Comparison of ENCODE assay signal across 14 cellular contexts in genomic region chr1:51420867-51421627, GRCh38.
DNase-seq lines count a peak whose midpoint lies in the region; ATAC-seq and TF ChIP-seq lines count a peak whose summit lies in the region.
"Had no signal": no experiment of that assay in that cellular context is flagged by ENCODE, and none has a peak within 500 bp of the region (broad histone marks: within the 10 kb centered on the region; RNA-seq: fewer than 3 reads in every experiment).

No MANE protein-coding gene starts in this region.

- peak; percentile 27 for TF ChIP-seq RAD21 in neural cell (conservative IDR thresholded peaks at IDR 0.05)

- peak overlapping the region; percentile 85 for H3K4me2 ChIP-seq in neural cell (ENCODE audit: low read length)

- CTCF ChIA-PET in HEK293 (lab: Yijun Ruan, JAX): interaction anchor here (0.6 to 1.0 kb wide), 3 partner anchors 26 to 187 kb away, joined by 3 to 4 read pairs (median 3); no protein-coding TSS in a partner anchor

- H3K4me3 ChIP-seq in HEK293 (ENCODE audit: low read depth, low read length): no peak overlapping the region
- H3K4me3 ChIP-seq in neural cell (ENCODE audit: low read length): peak overlapping the region; percentile 74
- no peak overlapping the region for H3K4me3 ChIP-seq in psoas muscle
- H3K4me3 ChIP-seq: tibial artery had no signal

- TF ChIP-seq EP300 in neural cell (conservative IDR thresholded peaks at IDR 0.05; ENCODE audit: poor library complexity, severe bottlenecking): no peak

- WGBS in psoas muscle, 3 donors: 80 to 85% (median 84%) methylated on average over 2 of the region's 2 CpGs

- ATAC-seq in GM18519 (IDR thresholded peaks at IDR 0.05; ENCODE audit: low FRiP score, unreplicated experiment) (no peak), psoas muscle (no peak)

- POLR2A ChIA-PET in HEK293 (lab: Yijun Ruan, JAX): no interaction called here

- peaks cover 8% of the 10 kb centered on the region for H3K4me1 Mint-ChIP-seq in dendritic cell treated with granulocyte-macrophage colony-stimulating factor and Interleukin-4, amounts not matched to agents 40 ng/mL and 50 ng/mL, for 4 days (ENCODE audit: low read depth)

- peaks cover 52% of the 10 kb centered on the region for H3K79me2 ChIP-seq in neural cell (replicated peaks; ENCODE audit: insufficient read depth, low read length)

- no peak for TF ChIP-seq CTCF in HEK293 (tag by site-specific recombination; IDR thresholded peaks at IDR 0.05)
- no peak for TF ChIP-seq CTCF in neural cell (IDR thresholded peaks at IDR 0.05; ENCODE audit: poor library complexity, severe bottlenecking)
- TF ChIP-seq CTCF in psoas muscle (IDR thresholded peaks at IDR 0.05): no peak

- H3K4me1 ChIP-seq in HEK293 (ENCODE audit: control insufficient read depth, insufficient read depth, low read length) (0 out of 2 replicates have a peak, but pooled peaks cover 4% of the 10 kb centered on the region), psoas muscle (peaks cover 29% of the 10 kb centered on the region)

- no peaks in the 10 kb centered on the region for H3K9me3 ChIP-seq in HEK293 (ENCODE audit: control insufficient read depth, insufficient read depth, low read depth, low read length)
- H3K9me3 ChIP-seq in neural cell (ENCODE audit: low read length): no peaks in the 10 kb centered on the region
- H3K9me3 ChIP-seq in psoas muscle: no peaks in the 10 kb centered on the region
- H3K9me3 ChIP-seq: tibial artery had no signal

- no peaks in the 10 kb centered on the region for H3F3A ChIP-seq in neural cell (ENCODE audit: insufficient read depth, low read length, poor library complexity, severe bottlenecking)

- no peaks in the 10 kb centered on the region for H3K27me3 ChIP-seq in neural cell (ENCODE audit: insufficient read depth, low read depth, low read length)
- H3K27me3 ChIP-seq in psoas muscle (ENCODE audit: insufficient read depth in 3 of 3, low read length in 2 of 3): no peaks in the 10 kb centered on the region
- H3K27me3 ChIP-seq: tibial artery had no signal

- H3K27ac ChIP-seq in HEK293 (ENCODE audit: extremely low read depth, low read depth, low read length) (no peak overlapping the region), neural cell (ENCODE audit: low read length) (peak overlapping the region; percentile 79), psoas muscle (no peak overlapping the region)
- H3K27ac ChIP-seq: 22Rv1, RWPE1 had no signal

- H3K36me3 ChIP-seq in HEK293 (ENCODE audit: control insufficient read depth in 2 of 2, insufficient read depth in 1 of 2, low read length in 2 of 2) (peaks cover 0 to 22% of the 10 kb centered on the region in 2 experiments; a peak in 1 of 3 replicates), neural cell (ENCODE audit: insufficient read depth, low read length) (no peaks in the 10 kb centered on the region), psoas muscle (ENCODE audit: insufficient read depth in 1 of 2, low read depth in 1 of 2) (peaks cover 0 to 40% of the 10 kb centered on the region in 2 donors)

- no peak overlapping the region for H3K4me3 Mint-ChIP-seq in dendritic cell treated with granulocyte-macrophage colony-stimulating factor and Interleukin-4, amounts not matched to agents 40 ng/mL and 50 ng/mL, for 4 days
- H3K4me3 Mint-ChIP-seq: effector memory CD8-positive, alpha-beta T cell had no signal

- peak overlapping the region; percentile 81 for H2AFZ ChIP-seq in neural cell (ENCODE audit: low read depth, low read length)

- H3K27ac Mint-ChIP-seq in dendritic cell treated with granulocyte-macrophage colony-stimulating factor and Interleukin-4, amounts not matched to agents 40 ng/mL and 50 ng/mL, for 4 days: peak overlapping the region; percentile 41

- peaks cover 84% of the 10 kb centered on the region for H3K36me3 Mint-ChIP-seq in dendritic cell treated with granulocyte-macrophage colony-stimulating factor and Interleukin-4, amounts not matched to agents 40 ng/mL and 50 ng/mL, for 4 days (ENCODE audit: low read depth)

- H3K9ac ChIP-seq in neural cell (ENCODE audit: low read length): peak overlapping the region; percentile 72

- H3K27me3 Mint-ChIP-seq in dendritic cell treated with granulocyte-macrophage colony-stimulating factor and Interleukin-4, amounts not matched to agents 40 ng/mL and 50 ng/mL, for 4 days: no peaks in the 10 kb centered on the region
- H3K27me3 Mint-ChIP-seq: effector memory CD8-positive, alpha-beta T cell had no signal

- DNase-seq in DMS 273 (lab: John Stamatoyannopoulos, UW; ENCODE audit: unreplicated experiment): peak; percentile 41
- no peak for DNase-seq in DMS 273 treated with DMSO at 0.1 percent for 48 hours (lab: John Stamatoyannopoulos, UW)
- DNase-seq in psoas muscle: no peak
- DNase-seq in HK-2 (ENCODE audit: unreplicated experiment): no peak
- DNase-seq: effector memory CD8-positive, alpha-beta T cell; GF-D8; stimulated activated CD4-positive, alpha-beta T cell treated with anti-CD3 and anti-CD28 coated beads, Interleukin-1b, Interleukin-23, amount 100 ng/mL, for 48 hours; tibial artery had no signal

- H3K9me2 ChIP-seq in neural cell (ENCODE audit: insufficient read depth, low read length): no peaks in the 10 kb centered on the region

- intact Hi-C loops in dendritic cell treated with granulocyte-macrophage colony-stimulating factor and Interleukin-4, amounts not matched to agents 40 ng/mL and 50 ng/mL, for 4 days (cut with micrococcal nuclease): no loop called here
- intact Hi-C loops in psoas muscle (cut with DNase I): loop anchor here in 1 of 2 donors (10.0 kb wide), 1 partner anchor 254 kb away; no protein-coding TSS in a partner anchor

- no peaks in the 10 kb centered on the region for H3K9me3 Mint-ChIP-seq in dendritic cell treated with granulocyte-macrophage colony-stimulating factor and Interleukin-4, amounts not matched to agents 40 ng/mL and 50 ng/mL, for 4 days
- H3K9me3 Mint-ChIP-seq: effector memory CD8-positive, alpha-beta T cell had no signal

- H4K20me1 ChIP-seq in neural cell (ENCODE audit: insufficient read depth): no peaks in the 10 kb centered on the region

TF ChIP-seq in HEK293, 187 proteins besides CTCF, POLR2A, EP300 and RAD21:
- TF ChIP-seq ELK4 (IDR thresholded peaks at IDR 0.05; ENCODE audit: borderline replicate concordance, low read depth, low read length) (no peak), ZNF513 (tag by site-specific recombination; IDR thresholded peaks at IDR 0.05) (peak; percentile 93)
TF ChIP-seq in HEK293: peak in this region for 1.

TF ChIP-seq in neural cell, 6 proteins besides CTCF, POLR2A, EP300 and RAD21:
- TF ChIP-seq MXI1 (conservative IDR thresholded peaks at IDR 0.05; ENCODE audit: poor library complexity, severe bottlenecking) (peak; percentile 55), EZH2 (IDR thresholded peaks at IDR 0.05; ENCODE audit: borderline replicate concordance, insufficient read depth, low read length, poor library complexity, severe bottlenecking) (no peak), POLR2AphosphoS5 (IDR thresholded peaks at IDR 0.05) (no peak)
